12 cellular contexts compared by ENCODE assay signal in genomic region chr1:245279346-245279745, GRCh38.
"Had no signal": no experiment of that assay in that cellular context is flagged by ENCODE, and none has a peak within 500 bp of the region (broad histone marks: within the 10 kb centered on the region; RNA-seq: fewer than 3 reads in every experiment).

No MANE protein-coding gene starts in this region.

- H3K4me3 ChIP-seq: gastroesophageal sphincter, heart right ventricle, lower lobe of right lung, ovary had no signal

- H3K9me3 ChIP-seq: lower lobe of right lung, ovary had no signal

- H3K4me1 ChIP-seq: gastroesophageal sphincter, heart right ventricle, lower lobe of right lung had no signal

- H3K27me3 ChIP-seq: gastroesophageal sphincter, ovary had no signal

- H3K27ac ChIP-seq: epithelial cell of prostate, gastroesophageal sphincter, heart right ventricle, lower lobe of right lung, ovary had no signal

- ATAC-seq: gastroesophageal sphincter; heart right ventricle; left colon; lower lobe of right lung; sciatic nerve; stimulated activated naive CD8-positive, alpha-beta T cell treated with anti-CD3 and anti-CD28 coated beads, Interleukin-15, amount 100 ng/mL, for 72 hours had no signal

- H3K36me3 ChIP-seq: gastroesophageal sphincter, heart right ventricle, lower lobe of right lung, ovary had no signal

- DNase-seq: activated CD4-positive, CD25-positive, alpha-beta regulatory T cell treated with anti-CD3 and anti-CD28 coated beads, Interleukin-2, amount 50 U/mL, for 72 hours; dermis blood vessel endothelial cell; heart right ventricle; left colon; lower lobe of right lung; midbrain; ovary; stimulated activated CD4-positive, alpha-beta T cell treated with anti-CD3 and anti-CD28 coated beads, Interleukin-1b, Interleukin-23, amount 100 ng/mL, for 48 hours; stimulated activated naive CD8-positive, alpha-beta T cell treated with anti-CD3 and anti-CD28 coated beads, Interleukin-15, amount 100 ng/mL, for 72 hours had no signal
